ENCODE assay signal across 11 cellular contexts in genomic region chr18:34867520-34867919, GRCh38.
DNase-seq lines count a peak whose midpoint lies in the region; ATAC-seq lines count a peak whose summit lies in the region.
"Had no signal": no experiment of that assay in that cellular context is flagged by ENCODE, and none has a peak within 500 bp of the region (broad histone marks: within the 10 kb centered on the region; RNA-seq: fewer than 3 reads in every experiment).

No MANE protein-coding gene starts in this region.

- ATAC-seq in HG03469 (IDR thresholded peaks at IDR 0.05; ENCODE audit: unreplicated experiment) (no peak), GM18909 (IDR thresholded peaks at IDR 0.05; ENCODE audit: poor library complexity, unreplicated experiment) (no peak)
- ATAC-seq: activated naive CD4-positive, alpha-beta T cell treated with anti-CD3 and anti-CD28 coated beads, Interleukin-2, amount 50 U/mL, for 72 hours; Panc1; stimulated activated naive B cell treated with anti-CD40 and anti-IgM and Interleukin-4, amounts not matched to agents 10 μg/mL and 1 μg/mL and 100 μg/mL, for 72 hours had no signal

- DNase-seq in NCI-H1694 (lab: John Stamatoyannopoulos, UW) (peak; percentile 3), NCI-H1694 treated with DMSO at 0.1 percent for 48 hours (lab: John Stamatoyannopoulos, UW) (no peak), NCI-H2171 (lab: John Stamatoyannopoulos, UW) (peak; percentile 7), ecto neural progenitor cell (ENCODE audit: low spot score) (peak; percentile 65), retina (peak; percentile 79), AG20443 (ENCODE audit: low spot score) (no peak)
- DNase-seq: stimulated activated naive B cell treated with anti-CD40 and anti-IgM and Interleukin-4, amounts not matched to agents 10 μg/mL and 1 μg/mL and 100 μg/mL, for 72 hours had no signal

Comparison
In these comparisons a context has a peak if more than half of its experiments do, and no peak if none do; other contexts are left out.
1. DNase-seq: peak in NCI-H1694 (single experiment), NCI-H2171 (single experiment), ecto neural progenitor cell (single experiment) and retina (single experiment); none in NCI-H1694 treated with DMSO at 0.1 percent for 48 hours (single experiment) and AG20443 (single experiment).